In genomic region chr21:16437586-16437985, GRCh38 we compare ENCODE assay signal across 20 cellular contexts.
"Had no signal": no experiment of that assay in that cellular context is flagged by ENCODE, and none has a peak within 500 bp of the region (broad histone marks: within the 10 kb centered on the region; RNA-seq: fewer than 3 reads in every experiment).

No MANE protein-coding gene starts in this region.

- H3K36me3 Mint-ChIP-seq: IgD-negative memory B cell had no signal

- DNase-seq: Kasumi-1, MM.1S, NCI-H1092 treated with DMSO at 0.1 percent for 48 hours, NCI-H1436, NCI-H187, NCI-H2029, NCI-H2081 treated with DMSO at 0.1 percent for 48 hours, NCI-H2171, NCI-H226, NCI-H446, NCI-H510A, NCI-H524 treated with DMSO at 0.1 percent for 48 hours, NCI-H69, NCI-H774, PC-3, SHP77, SK-N-SH had no signal

- ATAC-seq: K562, Panc1, PC-3 had no signal

- H3K4me1 Mint-ChIP-seq: IgD-negative memory B cell had no signal

- H3K27ac Mint-ChIP-seq: IgD-negative memory B cell had no signal

- H3K4me3 Mint-ChIP-seq: IgD-negative memory B cell had no signal

- H3K27me3 Mint-ChIP-seq: IgD-negative memory B cell had no signal
